In the genomic region with DNA sequence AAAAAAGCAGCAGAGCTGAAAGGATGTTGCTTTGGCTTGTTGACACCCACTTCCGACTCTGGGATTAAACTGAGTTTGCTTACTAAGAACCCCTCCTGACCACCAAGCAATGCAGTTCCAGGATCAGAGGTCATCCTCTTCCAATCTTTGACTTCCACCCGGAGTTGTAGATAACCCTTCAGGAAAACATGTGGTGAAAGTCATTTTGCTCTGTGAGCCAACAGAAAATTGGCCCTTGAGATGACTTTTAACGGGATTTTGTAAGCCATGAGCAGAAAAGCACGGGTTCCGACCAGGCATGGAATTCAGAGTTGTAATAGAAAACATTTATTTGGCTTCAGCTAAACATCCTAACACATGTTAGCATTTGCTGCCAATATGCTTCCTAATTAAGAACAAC, we compare ENCODE assay signal across 26 cellular contexts.
DNase-seq lines count a peak whose midpoint lies in the region; ATAC-seq and TF ChIP-seq lines count a peak whose summit lies in the region.
"Had no signal": no experiment of that assay in that cellular context is flagged by ENCODE, and none has a peak within 500 bp of the region (broad histone marks: within the 10 kb centered on the region; RNA-seq: fewer than 3 reads in every experiment).

No MANE protein-coding gene starts in this region.

- H3K27me3 ChIP-seq in heart left ventricle (no peaks in the 10 kb centered on the region), aorta (ENCODE audit: control insufficient read depth in 1 of 2, insufficient read depth in 2 of 2, low read length in 1 of 2) (no peaks in the 10 kb centered on the region)
- H3K27me3 ChIP-seq: cardiac muscle cell, foreskin keratinocyte had no signal

- H3K27ac Mint-ChIP-seq in mesothelial cell of epicardium: peak overlapping the region; percentile 28
- H3K27ac Mint-ChIP-seq: CD8-positive, alpha-beta T cell; IgD-negative memory B cell; type B pancreatic cell had no signal

- peaks cover 33% of the 10 kb centered on the region for H3K4me1 Mint-ChIP-seq in mesothelial cell of epicardium
- H3K4me1 Mint-ChIP-seq: IgD-negative memory B cell; naive thymus-derived CD8-positive, alpha-beta T cell had no signal

- ATAC-seq in Right ventricle myocardium inferior (peak; percentile 82), heart left ventricle (peak; percentile 46 to 83 (median 58)), aorta (ENCODE audit: low FRiP score) (peak; percentile 51)
- ATAC-seq: CD8-positive, alpha-beta T cell; foreskin keratinocyte; naive thymus-derived CD8-positive, alpha-beta T cell; SK-N-SH treated with all-trans-retinoic acid at 6 μM for 48 hours had no signal

- H3K27ac ChIP-seq in heart left ventricle: peak overlapping the region in 8 of 12 donors; percentile 1 to 51 (median 30)
- H3K27ac ChIP-seq in aorta (ENCODE audit: low read depth in 1 of 2, low read length in 2 of 2): no peak overlapping the region
- H3K27ac ChIP-seq: cardiac muscle cell, foreskin keratinocyte, RWPE1 had no signal

- DNase-seq in Right ventricle myocardium inferior (ENCODE audit: missing footprints) (no peak), cardiac septum (ENCODE audit: low spot score) (no peak), heart left ventricle (peak in 3 of 5 donors; percentile 35 to 39 (median 38)), mesothelial cell of epicardium (ENCODE audit: low spot score in 2 of 2, unreplicated experiment in 2 of 2) (no peak), aorta (no peak), head of caudate nucleus (no peak), COLO668 (lab: John Stamatoyannopoulos, UW; ENCODE audit: unreplicated experiment) (no peak), GM10266 (ENCODE audit: extremely low spot score) (no peak)
- DNase-seq: 8988T; activated CD4-positive, alpha-beta T cell treated with anti-CD3 and anti-CD28 coated beads for 48 hours; activated naive CD4-positive, alpha-beta T cell treated with Interleukin-2 at 50 U/mL for 16 hours; activated T-cell treated with anti-CD3 and anti-CD28 coated beads, Interleukin-2, amount 50 U/mL, for 48 hours; amniotic stem cell; CD8-positive, alpha-beta T cell; DMS53; foreskin keratinocyte; midbrain; naive thymus-derived CD8-positive, alpha-beta T cell; NCI-H1105; NCI-H446; NCI-H82 had no signal

- no peak for TF ChIP-seq CTCF in heart left ventricle (IDR thresholded peaks at IDR 0.05)
- no peak for TF ChIP-seq CTCF in mesothelial cell of epicardium (IDR thresholded peaks at IDR 0.05; ENCODE audit: unreplicated experiment)
- no peak for TF ChIP-seq CTCF in GM10266 (IDR thresholded peaks at IDR 0.05; ENCODE audit: control insufficient read depth, insufficient read depth, low read depth, missing control alignments)

- no peaks in the 10 kb centered on the region for H3K9me3 ChIP-seq in heart left ventricle
- no peaks in the 10 kb centered on the region for H3K9me3 ChIP-seq in aorta (ENCODE audit: control insufficient read depth, low read length)

- WGBS in heart left ventricle, 4 donors: 37 to 51% (median 44%) methylated on average over 5 of the region's 5 CpGs
- 10 to 13% methylated on average over 5 of the region's 5 CpGs for WGBS in aorta, 2 donors

- no peaks in the 10 kb centered on the region for H3K27me3 Mint-ChIP-seq in mesothelial cell of epicardium (ENCODE audit: low read depth)
- H3K27me3 Mint-ChIP-seq: IgD-negative memory B cell, type B pancreatic cell had no signal

- TF ChIP-seq POLR2A in heart left ventricle (IDR thresholded peaks at IDR 0.05): no peak

- intact Hi-C loops in Right ventricle myocardium inferior (cut with DNase I): no loop called here
- intact Hi-C loops in cardiac septum (cut with DNase I): no loop called here
- intact Hi-C loops in heart left ventricle (cut with DNase I): loop anchor here in 1 of 10 donors (10.0 kb wide), 1 partner anchor 64 kb away; no protein-coding TSS in a partner anchor
- intact Hi-C loops in aorta (cut with DNase I): no loop called here
- intact Hi-C loops in head of caudate nucleus (cut with DNase I): no loop called here

- no peak overlapping the region for H3K4me3 Mint-ChIP-seq in mesothelial cell of epicardium
- H3K4me3 Mint-ChIP-seq: CD8-positive, alpha-beta T cell; IgD-negative memory B cell; naive thymus-derived CD8-positive, alpha-beta T cell; type B pancreatic cell had no signal

- peaks cover 11% of the 10 kb centered on the region for H3K36me3 Mint-ChIP-seq in mesothelial cell of epicardium
- H3K36me3 Mint-ChIP-seq: CD8-positive, alpha-beta T cell; IgD-negative memory B cell; naive thymus-derived CD8-positive, alpha-beta T cell had no signal

- H3K4me1 ChIP-seq in heart left ventricle (peaks cover 0 to 30% (median 4%) of the 10 kb centered on the region in 12 donors), aorta (ENCODE audit: control insufficient read depth in 1 of 2, insufficient read depth in 2 of 2, low read length in 2 of 2) (peaks cover 0 to 3% of the 10 kb centered on the region in 2 donors)

- H3K4me3 ChIP-seq in heart left ventricle (peak overlapping the region in 1 of 12 donors; percentile 5), aorta (ENCODE audit: low read length in 2 of 2) (no peak overlapping the region)
- H3K4me3 ChIP-seq: cardiac muscle cell had no signal

- H3K36me3 ChIP-seq in heart left ventricle (no peaks in the 10 kb centered on the region), aorta (ENCODE audit: control insufficient read depth in 1 of 2, insufficient read depth in 2 of 2, low read length in 1 of 2) (no peaks in the 10 kb centered on the region)
- H3K36me3 ChIP-seq: cardiac muscle cell had no signal

- H3K9me3 Mint-ChIP-seq in mesothelial cell of epicardium: peaks cover 4% of the 10 kb centered on the region
- H3K9me3 Mint-ChIP-seq: CD8-positive, alpha-beta T cell had no signal

Comparison
In these comparisons a context has a peak if more than half of its experiments do, and no peak if none do; other contexts are left out.
1. DNase-seq: peak in heart left ventricle (3 of 5); none in Right ventricle myocardium inferior (single experiment), cardiac septum (single experiment), mesothelial cell of epicardium (0 of 2), aorta (0 of 2), head of caudate nucleus (0 of 42), COLO668 (single experiment) and GM10266 (single experiment).
2. H3K27ac ChIP-seq: peak in heart left ventricle (8 of 12); none in aorta (0 of 2).
3. Peak in every context shown above with its lines, with median percentiles within 50 percentile points of each other: ATAC-seq.